11 cellular contexts compared by ENCODE assay signal in genomic region chr1:25309085-25309484, GRCh38. TPM values are rescaled to one million over a fixed set of nuclear protein-coding genes. Genes with fewer than 3 reads are reported as not detected.
"Had no signal": no experiment of that assay in that cellular context is flagged by ENCODE, and none has a peak within 500 bp of the region (broad histone marks: within the 10 kb centered on the region; RNA-seq: fewer than 3 reads in every experiment).

No MANE protein-coding gene starts in this region.

RNA-seq across cellular contexts. Expression of gene RHD, which starts 36.8 kb away (rescaled TPM):
- total RNA-seq: activated naive CD4-positive, alpha-beta T cell treated with anti-CD3 and anti-CD28 coated beads, Interleukin-2, amount 50 U/mL, for 72 hours; ascending aorta; breast epithelium; heart left ventricle; T-helper 1 cell treated with Interleukin-12 subunit alpha and Interleukin-12 subunit beta and Interleukin-4 antibody, amounts not matched to agents 30 ng/mL and 1 ng/mL, for 36 hours; transverse colon; WTC11 had no signal
- polyA plus RNA-seq: adipose tissue, heart left ventricle, neural cell, small intestine, stomach had no signal
